In genomic region chr6:49541210-49541724, GRCh38 we compare ENCODE assay signal across 11 cellular contexts. TPM values are rescaled to one million over a fixed set of nuclear protein-coding genes. Genes with fewer than 3 reads are reported as not detected.
A peak's percentile ranks its signal among the peaks of the same experiment; 100 is the strongest.
DNase-seq lines count a peak whose midpoint lies in the region; ATAC-seq, FAIRE-seq and TF ChIP-seq lines count a peak whose summit lies in the region.
"Had no signal": no experiment of that assay in that cellular context is flagged by ENCODE, and none has a peak within 500 bp of the region (broad histone marks: within the 10 kb centered on the region; RNA-seq: fewer than 3 reads in every experiment).

No MANE protein-coding gene starts in this region.

- dilution Hi-C loops in endothelial cell of umbilical vein (cut with MboI; ENCODE audit: extremely low pct_ligation_motif_present, low sequenced_read_pairs), result no loop called here

- H3K9ac ChIP-seq in endothelial cell of umbilical vein (replicated peaks; ENCODE audit: extremely low read depth, insufficient read depth, low read length), result no peak overlapping the region

- H4K20me1 ChIP-seq in endothelial cell of umbilical vein (replicated peaks; ENCODE audit: control insufficient read depth, extremely low read depth, insufficient read depth, low read length), result no peaks in the 10 kb centered on the region

- BruUV-seq in endothelial cell of umbilical vein (replicated peaks; lab: Mats Ljungman, UMichigan), result no TSS peak

- H3K9me1 ChIP-seq in endothelial cell of umbilical vein (replicated peaks; ENCODE audit: control insufficient read depth, extremely low read depth, insufficient read depth, low read length), result no peaks in the 10 kb centered on the region

- peak overlapping the region; percentile 54 for H2AFZ ChIP-seq in endothelial cell of umbilical vein (ENCODE audit: low read depth, low read length)

- H3K4me2 ChIP-seq in endothelial cell of umbilical vein (ENCODE audit: insufficient read depth, low read length), result peak overlapping the region; percentile 55

- ATAC-seq in heart left ventricle (no peak), GM18867 (IDR thresholded peaks at IDR 0.05; ENCODE audit: unreplicated experiment) (no peak)

- CTCF ChIA-PET in endothelial cell of umbilical vein (lab: Charles Lee), result interaction anchor here (0.6 to 7.3 kb wide), 9 partner anchors 7 to 82 kb away, joined by 3 to 56 read pairs (median 7); partner anchors contain the start of gene C6orf141

- WGBS in heart left ventricle, 4 donors, result 50 to 62% (median 54%) methylated on average over 1 of the region's 1 CpG

- peaks cover 14% of the 10 kb centered on the region for H3K4me1 ChIP-seq in endothelial cell of umbilical vein (ENCODE audit: control insufficient read depth, extremely low read depth, insufficient read depth, low read length)
- no peaks in the 10 kb centered on the region for H3K4me1 ChIP-seq in heart left ventricle
- H3K4me1 ChIP-seq: sigmoid colon had no signal

- H3K27me3 ChIP-seq in endothelial cell of umbilical vein (ENCODE audit: control insufficient read depth in 2 of 2, insufficient read depth in 2 of 2, low read length in 2 of 2) (no peaks in the 10 kb centered on the region), heart left ventricle (no peaks in the 10 kb centered on the region)
- H3K27me3 ChIP-seq: sigmoid colon had no signal

- DNase-seq in H54 (ENCODE audit: insufficient read length, low spot score) (peak; percentile 9), NCI-H748 (lab: John Stamatoyannopoulos, UW; ENCODE audit: unreplicated experiment) (peak; percentile 63), endothelial cell of umbilical vein (ENCODE audit: low read depth, low spot score) (peak; percentile 67), putamen (ENCODE audit: low spot score) (peak; percentile 59), heart left ventricle (no peak)
- DNase-seq in activated CD4-positive, CD25-positive, alpha-beta regulatory T cell (lab: John Stamatoyannopoulos, UW), result no peak
- DNase-seq: activated CD8-positive, alpha-beta memory T cell treated with anti-CD3 and anti-CD28 coated beads, Interleukin-2, amount 50 U/mL, for 48 hours; sigmoid colon had no signal

- H3K36me3 ChIP-seq in endothelial cell of umbilical vein (ENCODE audit: control insufficient read depth in 2 of 2, extremely low read depth in 1 of 2, insufficient read depth in 2 of 2, low read length in 2 of 2) (no peaks in the 10 kb centered on the region), heart left ventricle (no peaks in the 10 kb centered on the region)
- H3K36me3 ChIP-seq: sigmoid colon had no signal

- FAIRE-seq in H54 (lab: Jason Lieb, UNC) (peak; percentile 96), endothelial cell of umbilical vein (lab: Jason Lieb, UNC) (peak; percentile 67)

- TF ChIP-seq POLR2A in H54 (IDR thresholded peaks at IDR 0.05; ENCODE audit: low read depth, low read length) (no peak), endothelial cell of umbilical vein (IDR thresholded peaks at IDR 0.05; ENCODE audit: low read depth, low read length) (no peak), heart left ventricle (IDR thresholded peaks at IDR 0.05) (no peak)

- TF ChIP-seq CTCF in endothelial cell of umbilical vein (IDR thresholded peaks at IDR 0.05; ENCODE audit: extremely low read depth in 1 of 2, insufficient read depth in 1 of 2, low read depth in 1 of 2, low read length in 2 of 2) (no peak), heart left ventricle (IDR thresholded peaks at IDR 0.05) (no peak)

- H3K4me3 ChIP-seq in endothelial cell of umbilical vein (replicated peaks in 1 of 3; ENCODE audit: insufficient read depth in 1 of 3, low read depth in 1 of 3, low read length in 3 of 3), result no peak overlapping the region
- no peak overlapping the region for H3K4me3 ChIP-seq in heart left ventricle
- H3K4me3 ChIP-seq: sigmoid colon had no signal

- POLR2A ChIA-PET in endothelial cell of umbilical vein (lab: Charles Lee), result no interaction called here

- intact Hi-C loops in endothelial cell of umbilical vein (cut with micrococcal nuclease) (loop anchor here (1.0 kb wide), 1 partner anchor 25 kb away; no protein-coding TSS in a partner anchor), heart left ventricle (cut with DNase I) (no loop called here)

- peak overlapping the region; percentile 41 for H3K27ac ChIP-seq in endothelial cell of umbilical vein (ENCODE audit: insufficient read depth, low read depth, low read length)
- no peak overlapping the region for H3K27ac ChIP-seq in heart left ventricle
- H3K27ac ChIP-seq: sigmoid colon had no signal

- no peaks in the 10 kb centered on the region for H3K79me2 ChIP-seq in endothelial cell of umbilical vein (ENCODE audit: control insufficient read depth, insufficient read depth, low read length)

- H3K9me3 ChIP-seq in endothelial cell of umbilical vein (replicated peaks; ENCODE audit: control insufficient read depth, insufficient read depth, low read length) (no peaks in the 10 kb centered on the region), heart left ventricle (no peaks in the 10 kb centered on the region)
- H3K9me3 ChIP-seq: sigmoid colon had no signal

TF ChIP-seq in endothelial cell of umbilical vein, 7 proteins besides CTCF, POLR2A, EP300 and RAD21:
- TF ChIP-seq JUN (IDR thresholded peaks at IDR 0.05; ENCODE audit: borderline replicate concordance, insufficient read depth, insufficient read length, low read depth), result peak; percentile 42
- no peak for TF ChIP-seq GATA2 (IDR thresholded peaks at IDR 0.05; ENCODE audit: insufficient read depth, insufficient read length, low read depth, low read length)
- TF ChIP-seq FOS (IDR thresholded peaks at IDR 0.05; ENCODE audit: borderline replicate concordance, insufficient read depth, low read length), result peak; percentile 54

RNA-seq across cellular contexts. Expression of gene C6orf141, which starts 9.2 kb away (rescaled TPM):
- total RNA-seq in endothelial cell of umbilical vein (13.7 and 15.5 TPM in 2 replicates), heart left ventricle (1 to 10 TPM in 1 of 9 donors, under 1 TPM in 2, not detected in 6; 0.51 to 1.2 (median 0.97) TPM)
- polyA plus RNA-seq in endothelial cell of umbilical vein (4.1 and 5.7 TPM in 2 replicates), heart left ventricle (under 1 TPM; 0.28 to 0.42 TPM)
- polyA plus RNA-seq in endothelial cell of umbilical vein (2011; cell fraction: cytosol; rRNA removed), result 2.6 and 4.9 TPM in 2 replicates
- polyA plus RNA-seq in endothelial cell of umbilical vein (2011; cell fraction: nucleus; rRNA removed), result 30.8 and 40.7 TPM in 2 replicates
- polyA plus RNA-seq in endothelial cell of umbilical vein (2012), result 13.3 and 14.2 TPM in 2 replicates
- 1.9 and 4.3 TPM in 2 replicates for polyA minus RNA-seq in endothelial cell of umbilical vein
- not detected for polyA minus RNA-seq in endothelial cell of umbilical vein (2011; cell fraction: cytosol; rRNA and poly(A)+ RNA removed)
- polyA minus RNA-seq in endothelial cell of umbilical vein (2011; cell fraction: nucleus; rRNA and poly(A)+ RNA removed), result 8.2 and 8.5 TPM in 2 replicates
- polyA plus RNA-seq: IgD-negative memory B cell had no signal

RNA-seq across cellular contexts. Expression of gene GLYATL3, which starts 41.5 kb away (rescaled TPM):
- not detected in 2 replicates for total RNA-seq in endothelial cell of umbilical vein
- not detected in 2 replicates for polyA plus RNA-seq in endothelial cell of umbilical vein
- polyA plus RNA-seq in endothelial cell of umbilical vein (2011; cell fraction: cytosol; rRNA removed), result not detected in 2 replicates
- not detected in 2 replicates for polyA plus RNA-seq in endothelial cell of umbilical vein (2011; cell fraction: nucleus; rRNA removed)
- not detected in 2 replicates for polyA plus RNA-seq in endothelial cell of umbilical vein (2012)
- not detected in 2 replicates for polyA minus RNA-seq in endothelial cell of umbilical vein
- not detected for polyA minus RNA-seq in endothelial cell of umbilical vein (2011; cell fraction: cytosol; rRNA and poly(A)+ RNA removed)
- polyA minus RNA-seq in endothelial cell of umbilical vein (2011; cell fraction: nucleus; rRNA and poly(A)+ RNA removed), result not detected in 2 replicates
- total RNA-seq in heart left ventricle, result not detected
- polyA plus RNA-seq in heart left ventricle, result not detected
- total RNA-seq: cerebellum, sigmoid colon had no signal
- polyA plus RNA-seq: IgD-negative memory B cell had no signal

Comparison
In these comparisons a context has a peak if more than half of its experiments do, and no peak if none do; other contexts are left out.
1. DNase-seq: peak in H54 (single experiment), NCI-H748 (single experiment), endothelial cell of umbilical vein (single experiment) and putamen (single experiment); none in heart left ventricle (0 of 5) and activated CD4-positive, CD25-positive, alpha-beta regulatory T cell (0 of 4).